Comparison of ENCODE assay signal across 1 cellular context in the genomic region with DNA sequence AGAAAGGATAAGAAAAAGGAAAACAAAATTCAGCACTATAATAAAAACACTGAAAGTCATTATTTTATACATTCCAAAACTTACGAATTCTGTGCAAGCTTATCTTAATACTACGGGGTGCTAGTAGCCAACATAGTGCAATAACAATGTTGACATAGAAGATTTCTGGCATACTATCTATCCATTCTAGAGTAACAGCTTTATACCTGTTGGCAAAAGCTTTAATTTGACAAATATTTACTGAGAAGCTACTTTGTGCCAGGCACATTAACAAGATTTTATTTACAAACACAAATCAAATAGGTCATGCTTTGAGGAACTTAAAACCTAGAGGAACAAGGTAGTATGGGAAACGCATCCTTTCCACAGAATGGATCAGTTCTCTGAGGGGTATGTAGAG.
TF ChIP-seq lines count a peak whose summit lies in the region.

No MANE protein-coding gene starts in this region.

TF ChIP-seq in endothelial cell of umbilical vein, 7 proteins besides CTCF, POLR2A, EP300 and RAD21 (continued from another document):
- TF ChIP-seq POLR2AphosphoS5 (IDR thresholded peaks at IDR 0.05; ENCODE audit: insufficient read depth, low read depth, low read length): no peak
- TF ChIP-seq MYC (IDR thresholded peaks at IDR 0.05; ENCODE audit: low read depth, low read length): no peak
- no peak for TF ChIP-seq FOS (IDR thresholded peaks at IDR 0.05; ENCODE audit: borderline replicate concordance, insufficient read depth, low read length)
